8 cellular contexts compared by ENCODE assay signal in genomic region chr13:42271337-42272114, GRCh38. TPM values are rescaled to one million over a fixed set of nuclear protein-coding genes. Genes with fewer than 3 reads are reported as not detected.
DNase-seq lines count a peak whose midpoint lies in the region; ATAC-seq and FAIRE-seq lines count a peak whose summit lies in the region.

No MANE protein-coding gene starts in this region.

- peak; percentile 96 for FAIRE-seq in endometrium (lab: Jason Lieb, UNC)

- ATAC-seq in GM21390 (IDR thresholded peaks at IDR 0.05; ENCODE audit: unreplicated experiment) = peak; percentile 79

- DNase-seq in Caki2 (ENCODE audit: low read depth) = peak; percentile 99
- DNase-seq in HUDEP-2 (lab: John Stamatoyannopoulos, UW; ENCODE audit: unreplicated experiment in 76 of 76) = peak in 75 of 76 experiments; percentile 64 to 98 (median 92)
- peak; percentile 95 for DNase-seq in NOMO-1 treated with dmso at 0.1 percent for 144 hours (lab: John Stamatoyannopoulos, UW; ENCODE audit: unreplicated experiment)
- peak; percentile 85 for DNase-seq in activated CD8-positive, alpha-beta memory T cell treated with anti-CD3 and anti-CD28 coated beads, Interleukin-2, amount 50 U/mL, for 24 hours (ENCODE audit: extremely low read depth)
- peak; percentile 96 for DNase-seq in mesenteric fat pad (ENCODE audit: low spot score)
- peak; percentile 82 for DNase-seq in stimulated activated CD8-positive, alpha-beta memory T cell treated with anti-CD3 and anti-CD28 coated beads, Interleukin-15, amount 100 ng/mL, for 1 hour (ENCODE audit: low read depth)

- in situ Hi-C loops in Caki2 (cut with HindIII; ENCODE audit: low pct_unique_long_range_greater_than_20kb, low sequenced_read_pairs) = no loop called here

RNA-seq across cellular contexts. Expression of gene AKAP11, which starts 0.4 kb away (rescaled TPM):
- 6.0 and 8.4 TPM in 2 replicates for total RNA-seq in Caki2 (2014; rRNA removed; shearing (Covaris generic); ENCODE audit: low replicate concordance)
- total RNA-seq in mesenteric fat pad = 28.7 TPM

Comparison
In these comparisons a context has a peak if more than half of its experiments do, and no peak if none do; other contexts are left out.
1. Peak in every context shown above with its lines: DNase-seq and ATAC-seq.